In the genomic region with DNA sequence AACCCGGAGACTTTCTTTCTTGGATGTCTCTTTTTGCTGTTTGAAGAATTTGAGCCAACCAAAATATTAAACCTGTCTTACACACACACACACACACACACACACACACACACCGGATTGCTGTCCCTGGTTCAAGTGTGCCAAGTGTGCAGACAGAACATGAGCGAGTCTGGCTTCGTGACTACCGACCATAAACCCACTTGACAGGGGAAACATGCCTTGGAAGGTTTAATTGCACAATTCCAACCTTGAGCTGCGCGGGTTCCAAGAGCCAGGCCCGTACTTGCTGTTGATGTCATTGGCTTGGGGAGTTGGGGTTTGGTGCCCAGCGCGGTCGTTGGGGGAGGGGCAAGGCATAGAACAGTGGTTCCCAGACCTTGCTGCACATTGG, we compare ENCODE assay signal across 3 cellular contexts.
TF ChIP-seq lines count a peak whose summit lies in the region.

No MANE protein-coding gene starts in this region.

TF ChIP-seq in SK-N-SH, 30 proteins besides CTCF, POLR2A, EP300 and RAD21 (continued from another document):
- no peak for TF ChIP-seq ELF1 (IDR thresholded peaks at IDR 0.05)
- no peak for TF ChIP-seq TCF12 (IDR thresholded peaks at IDR 0.05)
- no peak for TF ChIP-seq GABPA (IDR thresholded peaks at IDR 0.05; ENCODE audit: low read depth)
- TF ChIP-seq FOSL2 (IDR thresholded peaks at IDR 0.05; ENCODE audit: borderline replicate concordance, low read depth) = no peak
- TF ChIP-seq, protein P1, sequence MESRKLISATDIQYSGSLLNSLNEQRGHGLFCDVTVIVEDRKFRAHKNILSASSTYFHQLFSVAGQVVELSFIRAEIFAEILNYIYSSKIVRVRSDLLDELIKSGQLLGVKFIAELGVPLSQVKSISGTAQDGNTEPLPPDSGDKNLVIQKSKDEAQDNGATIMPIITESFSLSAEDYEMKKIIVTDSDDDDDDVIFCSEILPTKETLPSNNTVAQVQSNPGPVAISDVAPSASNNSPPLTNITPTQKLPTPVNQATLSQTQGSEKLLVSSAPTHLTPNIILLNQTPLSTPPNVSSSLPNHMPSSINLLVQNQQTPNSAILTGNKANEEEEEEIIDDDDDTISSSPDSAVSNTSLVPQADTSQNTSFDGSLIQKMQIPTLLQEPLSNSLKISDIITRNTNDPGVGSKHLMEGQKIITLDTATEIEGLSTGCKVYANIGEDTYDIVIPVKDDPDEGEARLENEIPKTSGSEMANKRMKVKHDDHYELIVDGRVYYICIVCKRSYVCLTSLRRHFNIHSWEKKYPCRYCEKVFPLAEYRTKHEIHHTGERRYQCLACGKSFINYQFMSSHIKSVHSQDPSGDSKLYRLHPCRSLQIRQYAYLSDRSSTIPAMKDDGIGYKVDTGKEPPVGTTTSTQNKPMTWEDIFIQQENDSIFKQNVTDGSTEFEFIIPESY (IDR thresholded peaks at IDR 0.05; ENCODE audit: borderline replicate concordance, low read depth) = no peak
- TF ChIP-seq NFIC (IDR thresholded peaks at IDR 0.05; ENCODE audit: borderline replicate concordance) = no peak
- no peak for TF ChIP-seq NRF1 (IDR thresholded peaks at IDR 0.05; ENCODE audit: low read depth, low read length)
- no peak for TF ChIP-seq EZH2phosphoT487 (IDR thresholded peaks at IDR 0.05; ENCODE audit: borderline replicate concordance, low read depth)
- TF ChIP-seq, protein P2, sequence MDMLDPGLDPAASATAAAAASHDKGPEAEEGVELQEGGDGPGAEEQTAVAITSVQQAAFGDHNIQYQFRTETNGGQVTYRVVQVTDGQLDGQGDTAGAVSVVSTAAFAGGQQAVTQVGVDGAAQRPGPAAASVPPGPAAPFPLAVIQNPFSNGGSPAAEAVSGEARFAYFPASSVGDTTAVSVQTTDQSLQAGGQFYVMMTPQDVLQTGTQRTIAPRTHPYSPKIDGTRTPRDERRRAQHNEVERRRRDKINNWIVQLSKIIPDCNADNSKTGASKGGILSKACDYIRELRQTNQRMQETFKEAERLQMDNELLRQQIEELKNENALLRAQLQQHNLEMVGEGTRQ (IDR thresholded peaks at IDR 0.05; ENCODE audit: borderline replicate concordance, low read depth, low read length) = no peak
- TF ChIP-seq FOXJ3 (CRISPR knock-in tag; IDR thresholded peaks at IDR 0.05) = no peak
- TF ChIP-seq TEAD4 (IDR thresholded peaks at IDR 0.05; ENCODE audit: borderline replicate concordance, insufficient read depth) = no peak
- TF ChIP-seq, protein P3, sequence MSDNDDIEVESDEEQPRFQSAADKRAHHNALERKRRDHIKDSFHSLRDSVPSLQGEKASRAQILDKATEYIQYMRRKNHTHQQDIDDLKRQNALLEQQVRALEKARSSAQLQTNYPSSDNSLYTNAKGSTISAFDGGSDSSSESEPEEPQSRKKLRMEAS (IDR thresholded peaks at IDR 0.05; ENCODE audit: low read depth) = no peak
- no peak for TF ChIP-seq YY1 (IDR thresholded peaks at IDR 0.05; ENCODE audit: low read depth)
- TF ChIP-seq RXRA (IDR thresholded peaks at IDR 0.05; ENCODE audit: borderline replicate concordance, low read depth) = no peak
- no peak for TF ChIP-seq JUND (IDR thresholded peaks at IDR 0.05)
- no peak for TF ChIP-seq SMC3 (IDR thresholded peaks at IDR 0.05; ENCODE audit: low read depth, low read length)

TF ChIP-seq in SK-N-SH treated with all-trans-retinoic acid at 6 μM for 48 hours, 23 proteins besides CTCF, POLR2A, EP300 and RAD21 (continued from another document):
- TF ChIP-seq ARNTL (CRISPR knock-in tag; IDR thresholded peaks at IDR 0.05; ENCODE audit: borderline replicate concordance, low read depth) (no peak), ISL1 (CRISPR knock-in tag; IDR thresholded peaks at IDR 0.05) (no peak), ESRRG (CRISPR knock-in tag; IDR thresholded peaks at IDR 0.05) (no peak), TCF4 (CRISPR knock-in tag; IDR thresholded peaks at IDR 0.05; ENCODE audit: borderline replicate concordance) (no peak), BACH2 (CRISPR knock-in tag; IDR thresholded peaks at IDR 0.05; ENCODE audit: borderline replicate concordance) (no peak), ZNF565 (CRISPR knock-in tag; conservative IDR thresholded peaks at IDR 0.05; ENCODE audit: low read depth) (no peak), TOX (CRISPR knock-in tag; IDR thresholded peaks at IDR 0.05; ENCODE audit: borderline replicate concordance) (no peak)
- TF ChIP-seq, protein P4, sequence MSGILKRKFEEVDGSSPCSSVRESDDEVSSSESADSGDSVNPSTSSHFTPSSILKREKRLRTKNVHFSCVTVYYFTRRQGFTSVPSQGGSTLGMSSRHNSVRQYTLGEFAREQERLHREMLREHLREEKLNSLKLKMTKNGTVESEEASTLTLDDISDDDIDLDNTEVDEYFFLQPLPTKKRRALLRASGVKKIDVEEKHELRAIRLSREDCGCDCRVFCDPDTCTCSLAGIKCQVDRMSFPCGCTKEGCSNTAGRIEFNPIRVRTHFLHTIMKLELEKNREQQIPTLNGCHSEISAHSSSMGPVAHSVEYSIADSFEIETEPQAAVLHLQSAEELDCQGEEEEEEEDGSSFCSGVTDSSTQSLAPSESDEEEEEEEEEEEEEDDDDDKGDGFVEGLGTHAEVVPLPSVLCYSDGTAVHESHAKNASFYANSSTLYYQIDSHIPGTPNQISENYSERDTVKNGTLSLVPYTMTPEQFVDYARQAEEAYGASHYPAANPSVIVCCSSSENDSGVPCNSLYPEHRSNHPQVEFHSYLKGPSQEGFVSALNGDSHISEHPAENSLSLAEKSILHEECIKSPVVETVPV (CRISPR knock-in tag; IDR thresholded peaks at IDR 0.05) = no peak
- TF ChIP-seq, protein P5, sequence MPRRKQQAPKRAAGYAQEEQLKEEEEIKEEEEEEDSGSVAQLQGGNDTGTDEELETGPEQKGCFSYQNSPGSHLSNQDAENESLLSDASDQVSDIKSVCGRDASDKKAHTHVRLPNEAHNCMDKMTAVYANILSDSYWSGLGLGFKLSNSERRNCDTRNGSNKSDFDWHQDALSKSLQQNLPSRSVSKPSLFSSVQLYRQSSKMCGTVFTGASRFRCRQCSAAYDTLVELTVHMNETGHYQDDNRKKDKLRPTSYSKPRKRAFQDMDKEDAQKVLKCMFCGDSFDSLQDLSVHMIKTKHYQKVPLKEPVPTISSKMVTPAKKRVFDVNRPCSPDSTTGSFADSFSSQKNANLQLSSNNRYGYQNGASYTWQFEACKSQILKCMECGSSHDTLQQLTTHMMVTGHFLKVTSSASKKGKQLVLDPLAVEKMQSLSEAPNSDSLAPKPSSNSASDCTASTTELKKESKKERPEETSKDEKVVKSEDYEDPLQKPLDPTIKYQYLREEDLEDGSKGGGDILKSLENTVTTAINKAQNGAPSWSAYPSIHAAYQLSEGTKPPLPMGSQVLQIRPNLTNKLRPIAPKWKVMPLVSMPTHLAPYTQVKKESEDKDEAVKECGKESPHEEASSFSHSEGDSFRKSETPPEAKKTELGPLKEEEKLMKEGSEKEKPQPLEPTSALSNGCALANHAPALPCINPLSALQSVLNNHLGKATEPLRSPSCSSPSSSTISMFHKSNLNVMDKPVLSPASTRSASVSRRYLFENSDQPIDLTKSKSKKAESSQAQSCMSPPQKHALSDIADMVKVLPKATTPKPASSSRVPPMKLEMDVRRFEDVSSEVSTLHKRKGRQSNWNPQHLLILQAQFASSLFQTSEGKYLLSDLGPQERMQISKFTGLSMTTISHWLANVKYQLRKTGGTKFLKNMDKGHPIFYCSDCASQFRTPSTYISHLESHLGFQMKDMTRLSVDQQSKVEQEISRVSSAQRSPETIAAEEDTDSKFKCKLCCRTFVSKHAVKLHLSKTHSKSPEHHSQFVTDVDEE (CRISPR knock-in tag; IDR thresholded peaks at IDR 0.05) = no peak

TF ChIP-seq in endothelial cell of umbilical vein, 7 proteins besides CTCF, POLR2A, EP300 and RAD21:
- TF ChIP-seq MYC (IDR thresholded peaks at IDR 0.05; ENCODE audit: low read depth, low read length) (no peak), FOS (IDR thresholded peaks at IDR 0.05; ENCODE audit: borderline replicate concordance, insufficient read depth, low read length) (no peak), EZH2 (IDR thresholded peaks at IDR 0.05; ENCODE audit: borderline replicate concordance, low read depth, low read length, severe bottlenecking) (no peak), GATA2 (IDR thresholded peaks at IDR 0.05; ENCODE audit: insufficient read depth, insufficient read length, low read depth, low read length) (no peak), JUN (IDR thresholded peaks at IDR 0.05; ENCODE audit: borderline replicate concordance, insufficient read depth, insufficient read length, low read depth) (no peak), POLR2AphosphoS5 (IDR thresholded peaks at IDR 0.05; ENCODE audit: insufficient read depth, low read depth, low read length) (no peak)
- TF ChIP-seq, protein P3 (IDR thresholded peaks at IDR 0.05; ENCODE audit: insufficient read depth, insufficient read length) = no peak
TF ChIP-seq in endothelial cell of umbilical vein: peak in this region for 0.
